In genomic region chr4:180814875-180815417, GRCh38 we compare ENCODE assay signal across 26 cellular contexts.
"Had no signal": no experiment of that assay in that cellular context is flagged by ENCODE, and none has a peak within 500 bp of the region (broad histone marks: within the 10 kb centered on the region; RNA-seq: fewer than 3 reads in every experiment).

No MANE protein-coding gene starts in this region.

- H3K27me3 ChIP-seq: left lung, neural progenitor cell, ovary, right atrium auricular region, right lobe of liver, stomach, testis, thyroid gland, transverse colon, uterus had no signal

- H3K4me2 ChIP-seq: neural progenitor cell, smooth muscle cell had no signal

- H3K4me3 Mint-ChIP-seq: immature natural killer cell; naive thymus-derived CD8-positive, alpha-beta T cell; nephron; neural progenitor cell; stimulated activated memory B cell treated with anti-CD40 and anti-IgM and Interleukin-4, amounts not matched to agents 10 μg/mL and 1 μg/mL and 100 μg/mL, for 72 hours had no signal

- H3K4me1 ChIP-seq: left lung, lower lobe of right lung, neural progenitor cell, right atrium auricular region, right lobe of liver, stomach, testis, thyroid gland, transverse colon, uterus had no signal

- H3K4me1 Mint-ChIP-seq: immature natural killer cell; naive thymus-derived CD8-positive, alpha-beta T cell; stimulated activated memory B cell treated with anti-CD40 and anti-IgM and Interleukin-4, amounts not matched to agents 10 μg/mL and 1 μg/mL and 100 μg/mL, for 72 hours had no signal

- H3K27ac ChIP-seq: left lung, lower lobe of right lung, neural progenitor cell, ovary, right atrium auricular region, right lobe of liver, stomach, testis, thyroid gland, transverse colon, uterus had no signal

- H2AFZ ChIP-seq: neural progenitor cell had no signal

- H3K36me3 ChIP-seq: left lung, lower lobe of right lung, neural progenitor cell, ovary, right atrium auricular region, right lobe of liver, stomach, thyroid gland, transverse colon, uterus had no signal

- H3K36me3 Mint-ChIP-seq: immature natural killer cell; naive thymus-derived CD8-positive, alpha-beta T cell; neural progenitor cell; stimulated activated memory B cell treated with anti-CD40 and anti-IgM and Interleukin-4, amounts not matched to agents 10 μg/mL and 1 μg/mL and 100 μg/mL, for 72 hours had no signal

- H3K9ac ChIP-seq: neural progenitor cell had no signal

- H3K9me3 ChIP-seq: left lung, lower lobe of right lung, ovary, right atrium auricular region, right lobe of liver, stomach, testis, thyroid gland, transverse colon, uterus had no signal

- DNase-seq: hypothalamus; immature natural killer cell; left colon; left lung; lower lobe of right lung; mammary epithelial cell; mesenchymal stem cell; naive thymus-derived CD8-positive, alpha-beta T cell; ovary; right lobe of liver; stimulated activated CD4-positive, alpha-beta T cell treated with anti-CD3 and anti-CD28 coated beads, Interleukin-1b, Interleukin-23, amount 100 ng/mL, for 48 hours; stimulated activated CD4-positive, alpha-beta T cell treated with anti-CD3 and anti-CD28 coated beads, Interleukin-2, amount 100 ng/mL, for 48 hours; stimulated activated CD4-positive, alpha-beta T cell treated with anti-CD3 and anti-CD28 coated beads, Interleukin-4, amount 100 ng/mL, for 4 hours; stimulated activated CD8-positive, alpha-beta memory T cell treated with anti-CD3 and anti-CD28 coated beads, Interleukin-4, amount 100 ng/mL, for 48 hours; stimulated activated naive CD8-positive, alpha-beta T cell treated with anti-CD3 and anti-CD28 coated beads, Interleukin-15, Interleukin-2, amounts not matched to agents 100 U/mL and 50 U/mL, for 24 hours; stomach; testis; thyroid gland; transverse colon; uterus had no signal

- H3K9me3 Mint-ChIP-seq: nephron, neural progenitor cell had no signal

- H3K4me3 ChIP-seq: left lung, lower lobe of right lung, neural progenitor cell, ovary, right atrium auricular region, right lobe of liver, smooth muscle cell, stomach, testis, thyroid gland, transverse colon, uterus had no signal

- H3K27ac Mint-ChIP-seq: immature natural killer cell; naive thymus-derived CD8-positive, alpha-beta T cell; nephron; neural progenitor cell; progenitor cell of endocrine pancreas; stimulated activated memory B cell treated with anti-CD40 and anti-IgM and Interleukin-4, amounts not matched to agents 10 μg/mL and 1 μg/mL and 100 μg/mL, for 72 hours had no signal

- H3K27me3 Mint-ChIP-seq: naive thymus-derived CD8-positive, alpha-beta T cell; progenitor cell of endocrine pancreas; stimulated activated memory B cell treated with anti-CD40 and anti-IgM and Interleukin-4, amounts not matched to agents 10 μg/mL and 1 μg/mL and 100 μg/mL, for 72 hours had no signal

- ATAC-seq: left colon; left lung; lower lobe of right lung; naive thymus-derived CD8-positive, alpha-beta T cell; right lobe of liver; stimulated activated memory B cell treated with anti-CD40 and anti-IgM and Interleukin-4, amounts not matched to agents 10 μg/mL and 1 μg/mL and 100 μg/mL, for 72 hours; stimulated activated naive CD8-positive, alpha-beta T cell treated with anti-CD3 and anti-CD28 coated beads, Interleukin-15, Interleukin-2, amounts not matched to agents 100 U/mL and 50 U/mL, for 24 hours had no signal
